Comparison of ENCODE assay signal across 10 cellular contexts in genomic region chr1:77757066-77757584, GRCh38. TPM values are rescaled to one million over a fixed set of nuclear protein-coding genes. Genes with fewer than 3 reads are reported as not detected.
DNase-seq lines count a peak whose midpoint lies in the region; ATAC-seq, FAIRE-seq and TF ChIP-seq lines count a peak whose summit lies in the region.
"Had no signal": no experiment of that assay in that cellular context is flagged by ENCODE, and none has a peak within 500 bp of the region (broad histone marks: within the 10 kb centered on the region; RNA-seq: fewer than 3 reads in every experiment).

No MANE protein-coding gene starts in this region.

- intact Hi-C loops in K562 (cut with micrococcal nuclease), result loop anchor here (2.0 to 5.0 kb wide), 2 partner anchors 20 to 250 kb away; no protein-coding TSS in a partner anchor

- H3K9me1 ChIP-seq in K562 (ENCODE audit: control insufficient read depth, insufficient read depth, low read length), result no peaks in the 10 kb centered on the region

- peaks cover 50% of the 10 kb centered on the region for H3K79me2 ChIP-seq in KMS-11 (ENCODE audit: insufficient read depth, low read depth)
- peaks cover 73% of the 10 kb centered on the region for H3K79me2 ChIP-seq in K562 (ENCODE audit: control insufficient read depth, insufficient read depth, low read length)

- WGBS in K562 (ENCODE audit: insufficient coverage, low coverage, missing lambda C conversion rate), result 24% methylated on average over 1 of the region's 1 CpG

- peaks cover 33 to 72% (median 56%) of the 10 kb centered on the region in 11 experiments for H4K20me1 ChIP-seq in BLaER1 treated with 17β-estradiol and CSF1 and Interleukin-3, amounts not matched to agents 10 nM and 100 nM
- H4K20me1 ChIP-seq in KMS-11 (ENCODE audit: insufficient read depth) (peaks cover 12% of the 10 kb centered on the region), K562 (replicated peaks; ENCODE audit: control insufficient read depth, insufficient read depth, low read length) (peaks cover 6% of the 10 kb centered on the region; the same call in 1 of the 2 replicates)

- BruUV-seq in K562 (replicated peaks; lab: Mats Ljungman, UMichigan), result no TSS peak

- no peak overlapping the region for H2AFZ ChIP-seq in KMS-11 (ENCODE audit: low read depth)
- H2AFZ ChIP-seq in K562 (ENCODE audit: low read depth, low read length), result no peak overlapping the region

- peaks cover 0 to 12% (median 9%) of the 10 kb centered on the region in 11 experiments; a peak in 13 of 22 replicates for H3K9me3 ChIP-seq in BLaER1 treated with 17β-estradiol and CSF1 and Interleukin-3, amounts not matched to agents 10 nM and 100 nM (replicated peaks in 1 of 11)
- H3K9me3 ChIP-seq in K562 (replicated peaks; ENCODE audit: control insufficient read depth, insufficient read depth, low read depth, low read length), result no peaks in the 10 kb centered on the region

- no peak for TF ChIP-seq EP300 in K562 (IDR thresholded peaks at IDR 0.05; ENCODE audit: low read length)

- H3K4me1 ChIP-seq in BLaER1 treated with 17β-estradiol and CSF1 and Interleukin-3, amounts not matched to agents 10 nM and 100 nM, result peaks cover 17 to 40% (median 34%) of the 10 kb centered on the region in 10 experiments
- H3K4me1 ChIP-seq in KMS-11 (ENCODE audit: low read depth, poor library complexity, severe bottlenecking) (peaks cover 49% of the 10 kb centered on the region), K562 (replicated peaks in 1 of 2; ENCODE audit: control insufficient read depth in 2 of 2, insufficient read depth in 2 of 2, low read length in 2 of 2) (peaks cover 20 to 32% of the 10 kb centered on the region in 2 experiments)

- CTCF ChIA-PET in K562 (lab: Yijun Ruan, JAX; ENCODE audit: low intra/inter-chr PET ratio), result interaction anchor here (0.6 kb wide), 1 partner anchor 11 kb away, joined by 3 read pairs; no protein-coding TSS in a partner anchor

- no peak for FAIRE-seq in K562 (lab: Jason Lieb, UNC)
- FAIRE-seq: colon had no signal

- in situ Hi-C loops in K562 (cut with MboI), result no loop called here

- TF ChIP-seq CTCF in KMS-11 (conservative IDR thresholded peaks at IDR 0.05; ENCODE audit: low read depth, low read length) (no peak), K562 (IDR thresholded peaks at IDR 0.05 in 2 of 3, conservative IDR thresholded peaks at IDR 0.05 in 1 of 3; ENCODE audit: insufficient read depth in 2 of 3, low read depth in 1 of 3, low read length in 3 of 3) (no peak)

- TF ChIP-seq RAD21 in K562 (CRISPR knock-in tag; conservative IDR thresholded peaks at IDR 0.05 in 1 of 2, IDR thresholded peaks at IDR 0.05 in 1 of 2), result no peak

- peak overlapping the region; percentile 51 for H3K4me3 Mint-ChIP-seq in natural killer cell treated with Interleukin-12 subunit alpha and Interleukin-12 subunit beta and Interleukin-15 and Interleukin-18, amount 100 ng/mL, for 72 hours

- H3K9ac ChIP-seq in BLaER1 treated with 17β-estradiol and CSF1 and Interleukin-3, amounts not matched to agents 10 nM and 100 nM, result peak overlapping the region in 2 of 11 experiments; percentile 86 to 88; a peak in 5 of 22 replicates
- H3K9ac ChIP-seq in KMS-11 (no peak overlapping the region), K562 (ENCODE audit: insufficient read depth in 1 of 2, low read depth in 2 of 2, low read length in 2 of 2) (peak overlapping the region in 1 of 2 experiments; percentile 82; a peak in 2 of 4 replicates)

- peak overlapping the region in 1 of 2 donors; percentile 45 for H3K27ac Mint-ChIP-seq in natural killer cell treated with Interleukin-12 subunit alpha and Interleukin-12 subunit beta and Interleukin-15 and Interleukin-18, amount 100 ng/mL, for 72 hours

- peak overlapping the region; percentile 69 to 94 (median 84); a peak in 19 of 22 replicates for H3K4me2 ChIP-seq in BLaER1 treated with 17β-estradiol and CSF1 and Interleukin-3, amounts not matched to agents 10 nM and 100 nM
- peak overlapping the region; percentile 13; the same call in 1 of the 2 replicates for H3K4me2 ChIP-seq in KMS-11
- H3K4me2 ChIP-seq in K562 (ENCODE audit: insufficient read depth, low read length), result peak overlapping the region; percentile 48; the same call in 1 of the 2 replicates

- peak overlapping the region in 1 of 10 experiments; percentile 95; a peak in 2 of 20 replicates for H3K4me3 ChIP-seq in BLaER1 treated with 17β-estradiol and CSF1 and Interleukin-3, amounts not matched to agents 10 nM and 100 nM
- no peak overlapping the region for H3K4me3 ChIP-seq in KMS-11 (IDR thresholded peaks at IDR 0.05; ENCODE audit: insufficient read depth, low read depth, low read length)
- peak overlapping the region; percentile 99; the same call in 1 of the 2 replicates for H3K4me3 ChIP-seq in K562

- H3K36me3 Mint-ChIP-seq in natural killer cell treated with Interleukin-12 subunit alpha and Interleukin-12 subunit beta and Interleukin-15 and Interleukin-18, amount 100 ng/mL, for 72 hours, result no peaks in the 10 kb centered on the region

- TF ChIP-seq POLR2A in K562 (conservative IDR thresholded peaks at IDR 0.05), result no peak

- no peaks in the 10 kb centered on the region for H3K27me3 ChIP-seq in BLaER1 treated with 17β-estradiol and CSF1 and Interleukin-3, amounts not matched to agents 10 nM and 100 nM
- H3K27me3 ChIP-seq in KMS-11 (ENCODE audit: insufficient read depth, low read depth) (no peaks in the 10 kb centered on the region), K562 (ENCODE audit: control insufficient read depth in 2 of 2, insufficient read depth in 2 of 2, low read length in 2 of 2) (no peaks in the 10 kb centered on the region)

- peaks cover 27 to 35% of the 10 kb centered on the region in 2 donors for H3K4me1 Mint-ChIP-seq in natural killer cell treated with Interleukin-12 subunit alpha and Interleukin-12 subunit beta and Interleukin-15 and Interleukin-18, amount 100 ng/mL, for 72 hours (ENCODE audit: low read depth in 2 of 2)

- H3K9me3 Mint-ChIP-seq in natural killer cell treated with Interleukin-12 subunit alpha and Interleukin-12 subunit beta and Interleukin-15 and Interleukin-18, amount 100 ng/mL, for 72 hours, result no peaks in the 10 kb centered on the region

- ATAC-seq in K562 (no peak), GM21515 (IDR thresholded peaks at IDR 0.05; ENCODE audit: unreplicated experiment) (no peak), GM19035 (IDR thresholded peaks at IDR 0.05; ENCODE audit: unreplicated experiment) (no peak)
- no peak for ATAC-seq in natural killer cell treated with Interleukin-12 subunit alpha and Interleukin-12 subunit beta and Interleukin-15 and Interleukin-18, amount 100 ng/mL, for 72 hours

- no peaks in the 10 kb centered on the region for H3K27me3 Mint-ChIP-seq in natural killer cell treated with Interleukin-12 subunit alpha and Interleukin-12 subunit beta and Interleukin-15 and Interleukin-18, amount 100 ng/mL, for 72 hours

- POLR2A ChIA-PET in K562 (lab: Yijun Ruan, JAX), result interaction anchor here (1.0 to 2.1 kb wide), 3 partner anchors 9 to 17 kb away, joined by 3 to 10 read pairs (median 3); no protein-coding TSS in a partner anchor

- peaks cover 0 to 15% (median 10%) of the 10 kb centered on the region in 11 experiments; a peak in 15 of 22 replicates for H3K36me3 ChIP-seq in BLaER1 treated with 17β-estradiol and CSF1 and Interleukin-3, amounts not matched to agents 10 nM and 100 nM
- no peaks in the 10 kb centered on the region for H3K36me3 ChIP-seq in KMS-11 (ENCODE audit: insufficient read depth)
- H3K36me3 ChIP-seq in K562 (ENCODE audit: control insufficient read depth, insufficient read depth, low read length), result peaks cover 3% of the 10 kb centered on the region; the same call in 2 of the 3 replicates

- DNase-seq in K562 (ENCODE audit: extremely low read depth in 1 of 4, low spot score in 3 of 4) (no peak), cerebellum (ENCODE audit: low spot score) (no peak), NOMO-1 (lab: John Stamatoyannopoulos, UW; ENCODE audit: unreplicated experiment in 2 of 2) (no peak)
- DNase-seq in natural killer cell treated with Interleukin-12 subunit alpha and Interleukin-12 subunit beta and Interleukin-15 and Interleukin-18, amount 100 ng/mL, for 72 hours (ENCODE audit: low spot score), result no peak
- DNase-seq: head of caudate nucleus had no signal

- H3K27ac ChIP-seq in BLaER1 treated with 17β-estradiol and CSF1 and Interleukin-3, amounts not matched to agents 10 nM and 100 nM, result peak overlapping the region in 1 of 11 experiments; percentile 9; a peak in 1 of 22 replicates
- H3K27ac ChIP-seq in KMS-11 (no peak overlapping the region), K562 (ENCODE audit: extremely low read depth, low read depth, low read length) (peak overlapping the region; percentile 10; the same call in 1 of the 3 replicates)

RNA-seq across cellular contexts. Expression of gene USP33, which starts 2.5 kb away (rescaled TPM):
- total RNA-seq in K562 (2011; cell fraction: chromatin; rRNA removed; ENCODE audit: low replicate concordance), result 77.4 and 279 TPM in 2 replicates
- total RNA-seq in K562 (2011; cell fraction: nucleolus; rRNA removed), result 27.5 and 41.8 TPM in 2 replicates
- 90.8 and 112 TPM in 2 replicates for total RNA-seq in K562 (2011; cell fraction: nucleoplasm; rRNA removed)
- 41.6 and 44.7 TPM in 2 replicates for total RNA-seq in K562 (2014; rRNA removed)
- 80.7 and 88.8 TPM in 2 replicates for total RNA-seq in K562 (2014; rRNA removed; fragmentation: Illumina TruSeq; extraction: Trizol)
- 68.8 and 71.1 TPM in 2 replicates for total RNA-seq in K562 (2015; rRNA removed; fragmentation: Illumina TruSeq; extraction: Trizol)
- 42.2 and 43.3 TPM in 2 replicates for total RNA-seq in K562 (2021)
- 63.8 and 83.5 TPM in 2 replicates for polyA plus RNA-seq in K562 (2011; rRNA removed)
- 14.3 and 25.7 TPM in 2 replicates for polyA plus RNA-seq in K562 (2011; cell fraction: cytosol; rRNA removed)
- 49.7 and 68.5 TPM in 2 replicates for polyA plus RNA-seq in K562 (2011; cell fraction: nucleus; rRNA removed)
- polyA plus RNA-seq in K562 (2012), result 29.8 and 37.6 TPM in 2 replicates
- polyA plus RNA-seq in K562 (2014; fragmentation: Illumina TruSeq; extraction: Trizol), result 45.6 and 46.7 TPM in 2 replicates
- 10 to 100 TPM; 22.4 to 24.1 TPM for polyA plus RNA-seq in K562 (2014; fragmentation: Nextera tagmentation; extraction: Ambion mirVana)
- 41.2 and 44.8 TPM in 2 replicates for polyA plus RNA-seq in K562 (2014; rRNA removed)
- 78.7 and 92.4 TPM in 2 replicates for polyA minus RNA-seq in K562 (2011; rRNA and poly(A)+ RNA removed)
- 24.8 and 31.0 TPM in 2 replicates for polyA minus RNA-seq in K562 (2011; cell fraction: cytosol; rRNA and poly(A)+ RNA removed)
- polyA minus RNA-seq in K562 (2011; cell fraction: nucleus; rRNA and poly(A)+ RNA removed), result 48.2 and 92.5 TPM in 2 replicates
- 10 to 100 TPM; 54.7 to 55.0 TPM for total RNA-seq in natural killer cell treated with Interleukin-12 subunit alpha and Interleukin-12 subunit beta and Interleukin-15 and Interleukin-18, amount 100 ng/mL, for 72 hours
- 192 TPM for total RNA-seq in cerebellum

RNA-seq across cellular contexts. Expression of gene MIGA1, which starts 22.3 kb away (rescaled TPM):
- total RNA-seq in K562 (2011; cell fraction: chromatin; rRNA removed; ENCODE audit: low replicate concordance), result 9.2 and 21.8 TPM in 2 replicates
- 5.7 and 6.7 TPM in 2 replicates for total RNA-seq in K562 (2011; cell fraction: nucleolus; rRNA removed)
- 12.9 and 23.4 TPM in 2 replicates for total RNA-seq in K562 (2011; cell fraction: nucleoplasm; rRNA removed)
- total RNA-seq in K562 (2014; rRNA removed) (1.7 and 2.9 TPM in 2 replicates), K562 (2014; rRNA removed; fragmentation: Illumina TruSeq; extraction: Trizol) (5.1 and 6.1 TPM in 2 replicates), K562 (2015; rRNA removed; fragmentation: Illumina TruSeq; extraction: Trizol) (4.5 and 5.0 TPM in 2 replicates), K562 (2021) (4.0 and 4.4 TPM in 2 replicates), cerebellum (22.2 TPM)
- polyA plus RNA-seq in K562 (2011; rRNA removed) (3.5 and 3.6 TPM in 2 replicates), K562 (2014; fragmentation: Illumina TruSeq; extraction: Trizol) (2.4 and 2.8 TPM in 2 replicates), K562 (2014; fragmentation: Nextera tagmentation; extraction: Ambion mirVana) (1 to 10 TPM; 1.6 to 1.8 TPM), K562 (2014; rRNA removed) (2.9 and 3.1 TPM in 2 replicates)
- 0.60 and 1.3 TPM in 2 replicates for polyA plus RNA-seq in K562 (2011; cell fraction: cytosol; rRNA removed)
- 2.5 and 3.0 TPM in 2 replicates for polyA plus RNA-seq in K562 (2011; cell fraction: nucleus; rRNA removed)
- 1.7 and 2.4 TPM in 2 replicates for polyA plus RNA-seq in K562 (2012)
- polyA minus RNA-seq in K562 (2011; rRNA and poly(A)+ RNA removed), result 8.2 and 10.7 TPM in 2 replicates
- polyA minus RNA-seq in K562 (2011; cell fraction: cytosol; rRNA and poly(A)+ RNA removed), result 1.8 and 3.1 TPM in 2 replicates
- 5.7 and 9.3 TPM in 2 replicates for polyA minus RNA-seq in K562 (2011; cell fraction: nucleus; rRNA and poly(A)+ RNA removed)
- total RNA-seq in natural killer cell treated with Interleukin-12 subunit alpha and Interleukin-12 subunit beta and Interleukin-15 and Interleukin-18, amount 100 ng/mL, for 72 hours, result 10 to 100 TPM; 13.3 to 14.0 TPM

Comparison
In these comparisons a context has a peak if more than half of its experiments do, and no peak if none do; other contexts are left out.
1. H3K4me2 ChIP-seq: peak in every context shown above with its lines; median percentile 84 in BLaER1 treated with 17β-estradiol and CSF1 and Interleukin-3, amounts not matched to agents 10 nM and 100 nM; 48 in K562; 13 in KMS-11.